ENCODE assay signal across 2 cellular contexts in the genomic region with DNA sequence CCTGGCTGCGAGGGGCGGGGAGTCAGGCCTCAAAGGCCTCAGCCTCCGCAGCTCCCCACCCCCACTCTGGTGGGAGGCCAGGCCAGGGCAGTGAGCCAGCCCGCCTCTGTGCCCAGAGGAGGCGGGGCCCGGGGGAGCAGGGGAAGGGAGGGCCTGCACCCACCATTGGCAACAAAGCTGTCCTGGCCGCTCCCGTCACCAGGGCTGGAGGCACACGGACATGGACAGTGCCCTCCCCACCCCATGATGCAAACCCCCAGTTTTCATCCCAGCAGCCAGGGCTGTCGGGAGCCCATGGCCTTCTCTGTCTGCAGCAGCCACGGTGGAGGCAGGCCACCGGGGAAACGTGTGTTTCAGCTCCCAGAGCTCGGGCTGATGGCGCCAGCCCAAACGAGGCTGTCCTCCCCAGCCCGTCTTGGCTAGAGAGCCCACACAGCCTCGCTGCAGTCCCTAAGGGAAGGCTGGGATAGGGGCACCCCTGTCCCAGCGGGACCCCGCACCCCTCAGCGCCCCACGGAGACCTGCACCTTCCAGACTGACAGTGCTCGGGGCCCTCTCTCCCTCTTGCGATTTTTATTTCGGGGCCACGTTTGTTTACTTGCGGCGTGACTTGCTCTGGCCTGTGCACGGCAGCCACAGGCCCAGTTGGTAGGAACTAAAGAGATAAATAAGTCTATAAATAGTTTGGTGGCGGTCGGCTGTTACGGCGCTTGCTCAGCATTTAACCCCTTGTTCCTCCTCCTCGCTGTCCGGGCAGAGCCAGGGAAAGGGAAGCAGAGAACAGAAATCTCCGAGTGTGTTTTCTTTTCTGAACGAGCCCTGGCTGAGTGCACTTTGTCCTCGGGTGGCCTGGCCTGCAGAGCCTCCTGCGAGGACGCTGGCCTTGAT.
TF ChIP-seq lines count a peak whose summit lies in the region.

No MANE protein-coding gene starts in this region.

TF ChIP-seq in K562, 482 proteins besides CTCF, POLR2A, EP300 and RAD21 (continued from another document and continues in another):
- TF ChIP-seq, protein P1, sequence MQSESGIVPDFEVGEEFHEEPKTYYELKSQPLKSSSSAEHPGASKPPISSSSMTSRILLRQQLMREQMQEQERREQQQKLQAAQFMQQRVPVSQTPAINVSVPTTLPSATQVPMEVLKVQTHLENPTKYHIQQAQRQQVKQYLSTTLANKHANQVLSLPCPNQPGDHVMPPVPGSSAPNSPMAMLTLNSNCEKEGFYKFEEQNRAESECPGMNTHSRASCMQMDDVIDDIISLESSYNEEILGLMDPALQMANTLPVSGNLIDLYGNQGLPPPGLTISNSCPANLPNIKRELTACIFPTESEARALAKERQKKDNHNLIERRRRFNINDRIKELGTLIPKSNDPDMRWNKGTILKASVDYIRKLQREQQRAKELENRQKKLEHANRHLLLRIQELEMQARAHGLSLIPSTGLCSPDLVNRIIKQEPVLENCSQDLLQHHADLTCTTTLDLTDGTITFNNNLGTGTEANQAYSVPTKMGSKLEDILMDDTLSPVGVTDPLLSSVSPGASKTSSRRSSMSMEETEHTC (IDR thresholded peaks at IDR 0.05), result no peak
- TF ChIP-seq RUNX1 (IDR thresholded peaks at IDR 0.05; ENCODE audit: low read depth) (no peak), STAG1 (CRISPR knock-in tag; IDR thresholded peaks at IDR 0.05; ENCODE audit: borderline replicate concordance) (no peak), EHMT2 (IDR thresholded peaks at IDR 0.05) (no peak), KLF16 (IDR thresholded peaks at IDR 0.05) (no peak), BACH1 (tag; IDR thresholded peaks at IDR 0.05) (no peak), ZNF551 (CRISPR knock-in tag; IDR thresholded peaks at IDR 0.05) (no peak), FOXP1 (CRISPR knock-in tag; IDR thresholded peaks at IDR 0.05) (0 out of 2 replicates have a peak, but pooled peaks have one; percentile 42), OTX1 (CRISPR knock-in tag; IDR thresholded peaks at IDR 0.05) (no peak), TCF3 (CRISPR knock-in tag; IDR thresholded peaks at IDR 0.05) (0 out of 2 replicates have a peak, but pooled peaks have one; percentile 13), SAFB (IDR thresholded peaks at IDR 0.05; ENCODE audit: borderline replicate concordance, low read depth, low read length) (no peak), ZNF785 (CRISPR knock-in tag; IDR thresholded peaks at IDR 0.05) (no peak), LARP7 (IDR thresholded peaks at IDR 0.05) (no peak), PCBP1 (IDR thresholded peaks at IDR 0.05; ENCODE audit: low read depth, low read length, poor library complexity, severe bottlenecking) (peak; percentile 61), ADNP (tag; IDR thresholded peaks at IDR 0.05) (no peak), NRF1 (conservative IDR thresholded peaks at IDR 0.05 in 1 of 2, IDR thresholded peaks at IDR 0.05 in 1 of 2) (peak; percentile 48 to 49; a peak in 3 of 4 replicates), RBM34 (IDR thresholded peaks at IDR 0.05; ENCODE audit: borderline replicate concordance, insufficient read depth, low read length) (no peak), NFIC (IDR thresholded peaks at IDR 0.05) (no peak), ZFX (CRISPR knock-in tag; IDR thresholded peaks at IDR 0.05) (peak; percentile 76), CREM (IDR thresholded peaks at IDR 0.05; ENCODE audit: low read depth) (no peak), ZC3H4 (CRISPR knock-in tag; IDR thresholded peaks at IDR 0.05; ENCODE audit: borderline replicate concordance) (no peak), SIN3B (IDR thresholded peaks at IDR 0.05; ENCODE audit: low read depth) (no peak), POLR2AphosphoS2 (IDR thresholded peaks at IDR 0.05; ENCODE audit: low read length) (no peak), ZNF780A (CRISPR knock-in tag; IDR thresholded peaks at IDR 0.05) (no peak)
- TF ChIP-seq, protein P2, sequence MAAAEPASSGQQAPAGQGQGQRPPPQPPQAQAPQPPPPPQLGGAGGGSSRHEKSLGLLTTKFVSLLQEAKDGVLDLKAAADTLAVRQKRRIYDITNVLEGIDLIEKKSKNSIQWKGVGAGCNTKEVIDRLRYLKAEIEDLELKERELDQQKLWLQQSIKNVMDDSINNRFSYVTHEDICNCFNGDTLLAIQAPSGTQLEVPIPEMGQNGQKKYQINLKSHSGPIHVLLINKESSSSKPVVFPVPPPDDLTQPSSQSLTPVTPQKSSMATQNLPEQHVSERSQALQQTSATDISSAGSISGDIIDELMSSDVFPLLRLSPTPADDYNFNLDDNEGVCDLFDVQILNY (CRISPR knock-in tag; IDR thresholded peaks at IDR 0.05), result no peak
- TF ChIP-seq, protein P3, sequence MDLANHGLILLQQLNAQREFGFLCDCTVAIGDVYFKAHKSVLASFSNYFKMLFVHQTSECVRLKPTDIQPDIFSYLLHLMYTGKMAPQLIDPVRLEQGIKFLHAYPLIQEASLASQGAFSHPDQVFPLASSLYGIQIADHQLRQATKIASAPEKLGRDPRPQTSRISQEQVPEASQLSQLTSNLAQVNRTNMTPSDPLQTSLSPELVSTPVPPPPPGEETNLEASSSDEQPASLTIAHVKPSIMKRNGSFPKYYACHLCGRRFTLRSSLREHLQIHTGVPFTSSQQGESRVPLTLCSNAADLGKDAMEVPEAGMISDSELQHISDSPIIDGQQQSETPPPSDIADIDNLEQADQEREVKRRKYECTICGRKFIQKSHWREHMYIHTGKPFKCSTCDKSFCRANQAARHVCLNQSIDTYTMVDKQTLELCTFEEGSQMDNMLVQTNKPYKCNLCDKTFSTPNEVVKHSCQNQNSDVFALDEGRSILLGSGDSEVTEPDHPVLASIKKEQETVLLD (IDR thresholded peaks at IDR 0.05), result no peak
- TF ChIP-seq, protein P4, sequence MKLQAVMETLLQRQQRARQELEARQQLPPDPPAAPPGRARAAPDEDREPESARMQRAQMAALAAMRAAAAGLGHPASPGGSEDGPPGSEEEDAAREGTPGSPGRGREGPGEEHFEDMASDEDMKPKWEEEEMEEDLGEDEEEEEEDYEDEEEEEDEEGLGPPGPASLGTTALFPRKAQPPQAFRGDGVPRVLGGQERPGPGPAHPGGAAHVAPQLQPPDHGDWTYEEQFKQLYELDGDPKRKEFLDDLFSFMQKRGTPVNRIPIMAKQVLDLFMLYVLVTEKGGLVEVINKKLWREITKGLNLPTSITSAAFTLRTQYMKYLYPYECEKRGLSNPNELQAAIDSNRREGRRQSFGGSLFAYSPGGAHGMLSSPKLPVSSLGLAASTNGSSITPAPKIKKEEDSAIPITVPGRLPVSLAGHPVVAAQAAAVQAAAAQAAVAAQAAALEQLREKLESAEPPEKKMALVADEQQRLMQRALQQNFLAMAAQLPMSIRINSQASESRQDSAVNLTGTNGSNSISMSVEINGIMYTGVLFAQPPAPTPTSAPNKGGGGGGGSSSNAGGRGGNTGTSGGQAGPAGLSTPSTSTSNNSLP (IDR thresholded peaks at IDR 0.05; ENCODE audit: borderline replicate concordance, low read depth, low read length), result no peak

TF ChIP-seq in liver, 16 proteins besides CTCF, POLR2A, EP300 and RAD21 (continued from another document):
- TF ChIP-seq, protein P5, sequence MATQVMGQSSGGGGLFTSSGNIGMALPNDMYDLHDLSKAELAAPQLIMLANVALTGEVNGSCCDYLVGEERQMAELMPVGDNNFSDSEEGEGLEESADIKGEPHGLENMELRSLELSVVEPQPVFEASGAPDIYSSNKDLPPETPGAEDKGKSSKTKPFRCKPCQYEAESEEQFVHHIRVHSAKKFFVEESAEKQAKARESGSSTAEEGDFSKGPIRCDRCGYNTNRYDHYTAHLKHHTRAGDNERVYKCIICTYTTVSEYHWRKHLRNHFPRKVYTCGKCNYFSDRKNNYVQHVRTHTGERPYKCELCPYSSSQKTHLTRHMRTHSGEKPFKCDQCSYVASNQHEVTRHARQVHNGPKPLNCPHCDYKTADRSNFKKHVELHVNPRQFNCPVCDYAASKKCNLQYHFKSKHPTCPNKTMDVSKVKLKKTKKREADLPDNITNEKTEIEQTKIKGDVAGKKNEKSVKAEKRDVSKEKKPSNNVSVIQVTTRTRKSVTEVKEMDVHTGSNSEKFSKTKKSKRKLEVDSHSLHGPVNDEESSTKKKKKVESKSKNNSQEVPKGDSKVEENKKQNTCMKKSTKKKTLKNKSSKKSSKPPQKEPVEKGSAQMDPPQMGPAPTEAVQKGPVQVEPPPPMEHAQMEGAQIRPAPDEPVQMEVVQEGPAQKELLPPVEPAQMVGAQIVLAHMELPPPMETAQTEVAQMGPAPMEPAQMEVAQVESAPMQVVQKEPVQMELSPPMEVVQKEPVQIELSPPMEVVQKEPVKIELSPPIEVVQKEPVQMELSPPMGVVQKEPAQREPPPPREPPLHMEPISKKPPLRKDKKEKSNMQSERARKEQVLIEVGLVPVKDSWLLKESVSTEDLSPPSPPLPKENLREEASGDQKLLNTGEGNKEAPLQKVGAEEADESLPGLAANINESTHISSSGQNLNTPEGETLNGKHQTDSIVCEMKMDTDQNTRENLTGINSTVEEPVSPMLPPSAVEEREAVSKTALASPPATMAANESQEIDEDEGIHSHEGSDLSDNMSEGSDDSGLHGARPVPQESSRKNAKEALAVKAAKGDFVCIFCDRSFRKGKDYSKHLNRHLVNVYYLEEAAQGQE (IDR thresholded peaks at IDR 0.05), result no peak
- peak; percentile 47 for TF ChIP-seq NR2F2 (IDR thresholded peaks at IDR 0.05)
- no peak for TF ChIP-seq FOXA1 (IDR thresholded peaks at IDR 0.05)
- peak in 1 of 2 donors; percentile 45 for TF ChIP-seq RXRA (IDR thresholded peaks at IDR 0.05)
